In the genomic region with DNA sequence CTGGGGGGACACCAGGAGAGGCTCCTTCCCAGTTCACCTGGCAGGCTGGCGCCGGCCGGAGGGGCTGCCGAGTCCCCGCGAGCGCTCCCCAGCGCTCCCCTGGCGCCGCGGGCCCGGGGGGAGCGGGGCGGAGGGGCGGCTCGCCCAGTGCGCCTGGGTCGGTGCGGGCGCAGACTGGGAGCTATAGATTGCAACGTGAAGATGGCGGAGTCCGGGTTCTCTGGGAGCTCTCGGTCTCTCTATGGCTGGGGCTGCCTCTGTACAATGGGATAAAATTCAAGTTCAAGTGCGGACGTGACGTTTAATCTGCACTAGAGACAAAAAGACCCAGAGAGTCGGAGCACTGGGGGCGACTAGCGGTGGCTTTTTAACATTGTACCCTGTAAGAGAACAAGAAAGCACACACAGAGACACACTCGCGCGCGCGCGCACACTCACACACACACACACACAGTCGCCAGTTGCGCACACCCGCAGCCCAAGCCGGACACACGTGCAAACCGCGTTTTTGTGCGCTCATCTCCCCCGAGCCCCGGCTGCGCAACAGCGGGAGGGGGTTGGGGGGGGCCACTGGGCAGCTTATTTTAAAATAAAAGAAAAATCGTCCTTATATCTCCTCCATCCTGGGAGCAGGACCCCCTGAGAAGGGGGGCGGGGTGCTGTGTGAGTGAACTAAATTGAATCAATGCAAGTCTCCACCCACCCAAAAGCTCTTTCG, we compare ENCODE assay signal across 8 cellular contexts. TPM values are rescaled to one million over a fixed set of nuclear protein-coding genes. Genes with fewer than 3 reads are reported as not detected.
DNase-seq lines count a peak whose midpoint lies in the region; ATAC-seq, FAIRE-seq and TF ChIP-seq lines count a peak whose summit lies in the region.

TSS of gene BCL11B (minus strand) at position 247 of the 718 bp plus-strand sequence. CDS start 979 bp downstream, outside the sequence.

- H3K4me1 ChIP-seq in Peyer's patch, result peaks cover 0 to 42% (median 0%) of the 10 kb centered on the region in 4 donors
- peaks cover 9 to 12% of the 10 kb centered on the region in 2 donors for H3K4me1 ChIP-seq in neuronal stem cell (ENCODE audit: control insufficient read depth in 2 of 2, insufficient read depth in 1 of 2, low read depth in 1 of 2, low read length in 2 of 2)
- peaks cover 57% of the 10 kb centered on the region for H3K4me1 ChIP-seq in suprapubic skin

- H3K18ac ChIP-seq in neuronal stem cell (ENCODE audit: low read length), result peak within 1 kb of the TSS; percentile 62

- H2BK5ac ChIP-seq in neuronal stem cell (ENCODE audit: low read length), result no peak within 1 kb of the TSS

- H3K14ac ChIP-seq in neuronal stem cell (ENCODE audit: low read length), result no peak within 1 kb of the TSS

- H4K8ac ChIP-seq in neuronal stem cell (ENCODE audit: low read depth, low read length), result no peak within 1 kb of the TSS

- H3K27ac ChIP-seq in Peyer's patch, result peak within 1 kb of the TSS; percentile 82 to 89 (median 85)
- no peak within 1 kb of the TSS for H3K27ac ChIP-seq in neuronal stem cell (replicated peaks; ENCODE audit: low read length)
- H3K27ac ChIP-seq in suprapubic skin, result peak within 1 kb of the TSS; percentile 90

- WGBS in neuronal stem cell (ENCODE audit: extremely low coverage in 2 of 2, insufficient read length in 2 of 2, insufficient replicate concordance in 1 of 2), 2 donors, result no CpG with 5 or more reads among the region's 51 CpGs
- WGBS in suprapubic skin, result 2% methylated on average over 37 of the region's 51 CpGs

- peaks cover 49% of the 10 kb centered on the region for H3K27me3 Mint-ChIP-seq in IgD-negative memory B cell
- no peaks in the 10 kb centered on the region for H3K27me3 Mint-ChIP-seq in activated T-cell treated with anti-CD3 and anti-CD28 coated beads, Interleukin-2, amount 50 U/mL, for 72 hours (ENCODE audit: low read depth)

- no peak within 1 kb of the TSS for H2BK15ac ChIP-seq in neuronal stem cell (ENCODE audit: low read length)

- H3K4me1 Mint-ChIP-seq in IgD-negative memory B cell, result peaks cover 8 to 17% (median 13%) of the 10 kb centered on the region in 3 donors
- peaks cover 37% of the 10 kb centered on the region for H3K4me1 Mint-ChIP-seq in activated T-cell treated with anti-CD3 and anti-CD28 coated beads, Interleukin-2, amount 50 U/mL, for 72 hours (ENCODE audit: low read depth)

- H3K36me3 Mint-ChIP-seq in IgD-negative memory B cell, result no peaks in the 10 kb centered on the region
- peaks cover 13 to 18% of the 10 kb centered on the region in 2 donors for H3K36me3 Mint-ChIP-seq in activated T-cell treated with anti-CD3 and anti-CD28 coated beads, Interleukin-2, amount 50 U/mL, for 72 hours (ENCODE audit: insufficient read depth in 2 of 2)

- TF ChIP-seq POLR2A in Peyer's patch (IDR thresholded peaks at IDR 0.05), result peak; percentile 71 to 83
- TF ChIP-seq POLR2A in suprapubic skin (IDR thresholded peaks at IDR 0.05), result no peak

- peak within 1 kb of the TSS; percentile 83 for H2AFZ ChIP-seq in neuronal stem cell (ENCODE audit: low read length)

- H3K27me3 ChIP-seq in Peyer's patch, result peaks cover 0 to 9% of the 10 kb centered on the region in 2 donors
- peaks cover 24 to 94% (median 76%) of the 10 kb centered on the region in 3 experiments for H3K27me3 ChIP-seq in neuronal stem cell (ENCODE audit: control insufficient read depth in 3 of 3, insufficient read depth in 3 of 3, low read depth in 1 of 3, low read length in 3 of 3)
- H3K27me3 ChIP-seq in suprapubic skin, result peaks cover 37% of the 10 kb centered on the region

- H2BK120ac ChIP-seq in neuronal stem cell (ENCODE audit: low read depth, low read length), result no peak within 1 kb of the TSS

- peak within 1 kb of the TSS; percentile 50 for H3K9ac ChIP-seq in neuronal stem cell (ENCODE audit: low read depth, low read length, poor library complexity)

- no peak within 1 kb of the TSS for H2BK12ac ChIP-seq in neuronal stem cell (ENCODE audit: low read length)

- H3K4me3 Mint-ChIP-seq in IgD-negative memory B cell, result peak within 1 kb of the TSS; percentile 77 to 93 (median 88)
- peak within 1 kb of the TSS; percentile 94 to 98 for H3K4me3 Mint-ChIP-seq in activated T-cell treated with anti-CD3 and anti-CD28 coated beads, Interleukin-2, amount 50 U/mL, for 72 hours

- no peaks in the 10 kb centered on the region for H3K9me3 Mint-ChIP-seq in IgD-negative memory B cell
- H3K9me3 Mint-ChIP-seq in activated T-cell treated with anti-CD3 and anti-CD28 coated beads, Interleukin-2, amount 50 U/mL, for 72 hours, result no peaks in the 10 kb centered on the region

- H4K91ac ChIP-seq in neuronal stem cell (ENCODE audit: low read depth, low read length, poor library complexity), result no peak within 1 kb of the TSS

- no peak for FAIRE-seq in D721Med (lab: Jason Lieb, UNC)

- TF ChIP-seq CTCF in D721Med (IDR thresholded peaks at IDR 0.05; ENCODE audit: insufficient read depth, missing control alignments), result peak; percentile 63
- peak in 5 of 6 experiments; percentile 18 to 64 (median 61) for TF ChIP-seq CTCF in Peyer's patch (IDR thresholded peaks at IDR 0.05)
- TF ChIP-seq CTCF in fibroblast of mammary gland (conservative IDR thresholded peaks at IDR 0.05; ENCODE audit: control insufficient read depth, insufficient read depth, low read depth, low read length), result peak; percentile 41
- TF ChIP-seq CTCF in suprapubic skin (IDR thresholded peaks at IDR 0.05), result peak; percentile 45 to 50

- TF ChIP-seq EP300 in suprapubic skin (IDR thresholded peaks at IDR 0.05), result no peak

- H3K4ac ChIP-seq in neuronal stem cell (ENCODE audit: low read length), result no peak within 1 kb of the TSS

- peak within 1 kb of the TSS; percentile 99 for H3K4me2 ChIP-seq in neuronal stem cell (ENCODE audit: insufficient read depth, low read length, poor library complexity, severe bottlenecking)

- H3K36me3 ChIP-seq in Peyer's patch (no peaks in the 10 kb centered on the region), neuronal stem cell (replicated peaks in 1 of 2; ENCODE audit: control insufficient read depth in 2 of 2, insufficient read depth in 2 of 2, low read length in 2 of 2) (no peaks in the 10 kb centered on the region), suprapubic skin (no peaks in the 10 kb centered on the region)

- H3K27ac Mint-ChIP-seq in IgD-negative memory B cell, result peak within 1 kb of the TSS; percentile 41 to 84 (median 45)
- H3K27ac Mint-ChIP-seq in activated T-cell treated with anti-CD3 and anti-CD28 coated beads, Interleukin-2, amount 50 U/mL, for 72 hours, result peak within 1 kb of the TSS; percentile 98

- H2AK5ac ChIP-seq in neuronal stem cell (ENCODE audit: low read depth, low read length), result peak within 1 kb of the TSS; percentile 19

- peak; percentile 84 for ATAC-seq in GM21526 (IDR thresholded peaks at IDR 0.05; ENCODE audit: low FRiP score, unreplicated experiment)
- ATAC-seq in activated T-cell treated with anti-CD3 and anti-CD28 coated beads, Interleukin-2, amount 50 U/mL, for 72 hours (replicated peaks in 1 of 2), result peak; percentile 70 to 76

- H3K23ac ChIP-seq in neuronal stem cell (ENCODE audit: low read depth, low read length, poor library complexity), result no peak within 1 kb of the TSS

- H3K4me3 ChIP-seq in Peyer's patch (peak within 1 kb of the TSS; percentile 55 to 84 (median 62)), fibroblast of mammary gland (ENCODE audit: control insufficient read depth, low read depth, low read length) (peak within 1 kb of the TSS; percentile 27), neuronal stem cell (ENCODE audit: low read length in 2 of 2) (peak within 1 kb of the TSS in 1 of 2 donors; percentile 75), suprapubic skin (peak within 1 kb of the TSS; percentile 84)

- H3K9me3 ChIP-seq in Peyer's patch, result no peaks in the 10 kb centered on the region
- H3K9me3 ChIP-seq in neuronal stem cell (replicated peaks in 1 of 2; ENCODE audit: control insufficient read depth in 2 of 2, insufficient read depth in 1 of 2, low read depth in 1 of 2, low read length in 2 of 2), result no peaks in the 10 kb centered on the region
- H3K9me3 ChIP-seq in suprapubic skin, result no peaks in the 10 kb centered on the region

- DNase-seq in D721Med (ENCODE audit: insufficient read length, low spot score) (peak; percentile 45), Peyer's patch (peak; percentile 77 to 94 (median 86)), fibroblast of mammary gland (ENCODE audit: low read depth) (peak; percentile 71), neuronal stem cell (ENCODE audit: low spot score) (no peak), suprapubic skin (ENCODE audit: low spot score in 2 of 2) (peak; percentile 90 to 92)
- DNase-seq in activated T-cell treated with anti-CD3 and anti-CD28 coated beads, Interleukin-2, amount 50 U/mL, for 72 hours, result peak; percentile 89

- no peaks in the 10 kb centered on the region for H3K79me1 ChIP-seq in neuronal stem cell (ENCODE audit: low read depth, low read length)

RNA-seq across cellular contexts. Expression of gene BCL11B, which starts in this region (rescaled TPM):
- polyA plus RNA-seq in IgD-negative memory B cell, result 0.38 TPM
- total RNA-seq in Peyer's patch, result 10 to 100 TPM in 2 of 4 donors, 1 to 10 TPM in 2; 7.7 to 10.2 (median 10.0) TPM
- total RNA-seq in activated T-cell treated with anti-CD3 and anti-CD28 coated beads, Interleukin-2, amount 50 U/mL, for 72 hours, result 10 to 100 TPM; 54.4 to 58.0 TPM
- polyA plus RNA-seq in neuronal stem cell (2013, experiment 1 of 2), result 0.77 TPM
- 0.90 TPM for polyA plus RNA-seq in neuronal stem cell (2013, experiment 2 of 2)
- 10 to 100 TPM; 35.9 to 53.8 (median 47.5) TPM for total RNA-seq in suprapubic skin

Comparison
In these comparisons a context has a peak if more than half of its experiments do, and no peak if none do; other contexts are left out.
1. POLR2A ChIP-seq: peak in Peyer's patch (2 of 2); none in suprapubic skin (0 of 2).
2. Peak in every context shown above with its lines, with median percentiles within 50 percentile points of each other: CTCF ChIP-seq.